ENCODE assay signal across 1 cellular context in genomic region chr12:41466762-41467270, GRCh38.
TF ChIP-seq lines count a peak whose summit lies in the region.

No MANE protein-coding gene starts in this region.

TF ChIP-seq in WTC11, 78 proteins besides CTCF, POLR2A, EP300 and RAD21 (continued from another document):
- TF ChIP-seq ARID4B (CRISPR knock-in tag; IDR thresholded peaks at IDR 0.05; ENCODE audit: borderline replicate concordance) (no peak), ATF3 (CRISPR knock-in tag; conservative IDR thresholded peaks at IDR 0.05) (no peak), ZMAT4 (CRISPR knock-in tag; IDR thresholded peaks at IDR 0.05) (no peak), E2F4 (CRISPR knock-in tag; IDR thresholded peaks at IDR 0.05; ENCODE audit: borderline replicate concordance, low read depth) (no peak), ERG (CRISPR knock-in tag; IDR thresholded peaks at IDR 0.05) (no peak), NFE2L1 (CRISPR knock-in tag; IDR thresholded peaks at IDR 0.05) (no peak), ZNF396 (CRISPR knock-in tag; IDR thresholded peaks at IDR 0.05; ENCODE audit: borderline replicate concordance) (no peak), ESRRA (CRISPR knock-in tag; IDR thresholded peaks at IDR 0.05; ENCODE audit: borderline replicate concordance) (no peak), TCF7 (CRISPR knock-in tag; IDR thresholded peaks at IDR 0.05; ENCODE audit: low read depth) (no peak), GRHL2 (CRISPR knock-in tag; IDR thresholded peaks at IDR 0.05; ENCODE audit: insufficient replicate concordance, severe bottlenecking) (no peak), HMGXB4 (CRISPR knock-in tag; IDR thresholded peaks at IDR 0.05) (no peak), ZBTB43 (CRISPR knock-in tag; IDR thresholded peaks at IDR 0.05) (no peak), ATF6 (CRISPR knock-in tag; IDR thresholded peaks at IDR 0.05) (no peak), ZNF317 (CRISPR knock-in tag; IDR thresholded peaks at IDR 0.05; ENCODE audit: borderline replicate concordance, low read depth) (no peak), FOXJ3 (CRISPR knock-in tag; IDR thresholded peaks at IDR 0.05; ENCODE audit: borderline replicate concordance) (no peak), TEAD1 (CRISPR knock-in tag; IDR thresholded peaks at IDR 0.05) (no peak)
